ENCODE assay signal across 18 cellular contexts in genomic region chr5:36642089-36642488, GRCh38. TPM values are rescaled to one million over a fixed set of nuclear protein-coding genes. Genes with fewer than 3 reads are reported as not detected.
"Had no signal": no experiment of that assay in that cellular context is flagged by ENCODE, and none has a peak within 500 bp of the region (broad histone marks: within the 10 kb centered on the region; RNA-seq: fewer than 3 reads in every experiment).

No MANE protein-coding gene starts in this region.

- H3K27ac ChIP-seq: esophagus muscularis mucosa, gastrocnemius medialis, neutrophil, spleen, tibial artery had no signal

- H3K4me3 ChIP-seq: esophagus muscularis mucosa, gastrocnemius medialis, spleen, tibial artery had no signal

- H3K9me3 ChIP-seq: esophagus muscularis mucosa, gastrocnemius medialis, neutrophil, spleen, tibial artery had no signal

- H3K36me3 ChIP-seq: gastrocnemius medialis, neutrophil, tibial artery had no signal

- DNase-seq: effector memory CD4-positive, alpha-beta T cell; gastrocnemius medialis; islet precursor cell; left ventricle myocardium superior; naive thymus-derived CD4-positive, alpha-beta T cell; nephron progenitor cell; posterior cingulate gyrus; spleen; stimulated activated CD4-positive, alpha-beta T cell treated with anti-CD3 and anti-CD28 coated beads, Interleukin-15, amount 100 ng/mL, for 24 hours; stimulated activated CD4-positive, alpha-beta T cell treated with anti-CD3 and anti-CD28 coated beads, Interleukin-1b, Interleukin-23, amount 100 ng/mL, for 48 hours; stimulated activated CD4-positive, alpha-beta T cell treated with anti-CD3 and anti-CD28 coated beads, Interleukin-4, amount 100 ng/mL, for 24 hours; tibial artery had no signal

- H3K4me1 ChIP-seq: gastrocnemius medialis, spleen, tibial artery had no signal

- ATAC-seq: gastrocnemius medialis; left ventricle myocardium superior; naive thymus-derived CD4-positive, alpha-beta T cell; sciatic nerve; stimulated activated memory B cell treated with anti-CD40 and anti-IgM and Interleukin-4, amounts not matched to agents 10 μg/mL and 1 μg/mL and 100 μg/mL, for 72 hours had no signal

- H3K27me3 ChIP-seq: esophagus muscularis mucosa, gastrocnemius medialis, neutrophil, tibial artery had no signal

RNA-seq across cellular contexts. Expression of gene SLC1A3, which starts 35.7 kb away (rescaled TPM):
- total RNA-seq: lung microvascular endothelial cell, pulmonary artery endothelial cell had no signal
- polyA plus RNA-seq: naive thymus-derived CD4-positive, alpha-beta T cell had no signal
